In the genomic region with DNA sequence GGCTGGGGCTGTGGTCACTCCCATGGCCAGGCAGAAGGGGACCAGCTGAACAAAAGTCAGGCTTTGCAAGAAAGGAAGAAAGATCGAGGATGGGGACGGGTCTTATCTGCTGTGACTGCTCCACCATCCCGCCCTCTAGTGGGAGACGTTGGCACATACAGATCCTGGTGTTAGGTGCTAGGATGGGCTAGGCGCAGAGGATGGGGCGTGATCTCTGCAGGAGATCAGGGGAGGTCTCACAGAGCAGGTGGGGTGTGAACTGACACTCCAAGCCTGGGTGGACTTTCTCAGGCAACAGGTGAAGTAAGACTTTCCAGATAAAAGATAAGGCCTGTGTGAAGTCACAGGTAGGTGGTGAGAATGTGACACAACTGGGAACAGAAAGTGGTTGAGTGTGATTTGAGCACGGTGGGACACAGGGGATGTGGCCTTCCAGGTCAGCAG, we compare ENCODE assay signal across 8 cellular contexts.
A peak's percentile ranks its signal among the peaks of the same experiment; 100 is the strongest.
DNase-seq lines count a peak whose midpoint lies in the region; ATAC-seq and TF ChIP-seq lines count a peak whose summit lies in the region.

No MANE protein-coding gene starts in this region.

- DNase-seq in activated gamma-delta T cell treated with Interleukin-2 at 50 U/mL for 16 hours = peak; percentile 20
- DNase-seq in activated gamma-delta T cell (lab: John Stamatoyannopoulos, UW) = no peak
- DNase-seq in fibroblast of villous mesenchyme (ENCODE audit: low read depth) = no peak
- DNase-seq in stimulated activated CD4-positive, alpha-beta T cell treated with anti-CD3 and anti-CD28 coated beads, Interleukin-15, amount 100 ng/mL, for 24 hours = peak; percentile 63

- TF ChIP-seq CTCF in VCaP (conservative IDR thresholded peaks at IDR 0.05) (peak; percentile 63), fibroblast of villous mesenchyme (IDR thresholded peaks at IDR 0.05; ENCODE audit: insufficient read depth, low read depth, low read length) (peak; percentile 64)

- no peak for ATAC-seq in HG03108 (IDR thresholded peaks at IDR 0.05; ENCODE audit: unreplicated experiment)
- no peak for ATAC-seq in HG02763 (IDR thresholded peaks at IDR 0.05; ENCODE audit: unreplicated experiment)
- no peak for ATAC-seq in GM21390 (IDR thresholded peaks at IDR 0.05; ENCODE audit: unreplicated experiment)

- no peak overlapping the region for H3K4me3 ChIP-seq in fibroblast of villous mesenchyme (ENCODE audit: low read depth, low read length)

- no peak overlapping the region for H3K27ac ChIP-seq in VCaP

Comparison
In these comparisons a context has a peak if more than half of its experiments do, and no peak if none do; other contexts are left out.
1. DNase-seq: peak in activated gamma-delta T cell treated with Interleukin-2 at 50 U/mL for 16 hours (single experiment) and stimulated activated CD4-positive, alpha-beta T cell treated with anti-CD3 and anti-CD28 coated beads, Interleukin-15, amount 100 ng/mL, for 24 hours (single experiment); none in activated gamma-delta T cell (single experiment) and fibroblast of villous mesenchyme (single experiment).